Comparison of ENCODE assay signal across 3 cellular contexts in genomic region chr17:66492080-66492479, GRCh38.
TF ChIP-seq lines count a peak whose summit lies in the region.

No MANE protein-coding gene starts in this region.

TF ChIP-seq in HepG2, 621 proteins besides CTCF, POLR2A, EP300 and RAD21:
- TF ChIP-seq U2AF2 (IDR thresholded peaks at IDR 0.05; ENCODE audit: low read depth, low read length) (no peak), ELK4 (CRISPR knock-in tag; IDR thresholded peaks at IDR 0.05; ENCODE audit: borderline replicate concordance) (no peak), MAFF (IDR thresholded peaks at IDR 0.05; ENCODE audit: low read depth, low read length) (peak; percentile 54), GATAD1 (CRISPR knock-in tag; IDR thresholded peaks at IDR 0.05) (no peak), ZFYVE20 (CRISPR knock-in tag; IDR thresholded peaks at IDR 0.05; ENCODE audit: borderline replicate concordance, low read depth) (no peak), MAFK (conservative IDR thresholded peaks at IDR 0.05 in 1 of 2, IDR thresholded peaks at IDR 0.05 in 1 of 2; ENCODE audit: low read length in 2 of 2) (peak; percentile 67 to 71), GATA4 (IDR thresholded peaks at IDR 0.05; ENCODE audit: borderline replicate concordance, low read depth) (no peak), TRIM24 (CRISPR knock-in tag; IDR thresholded peaks at IDR 0.05) (no peak), ATF3 (CRISPR knock-in tag; IDR thresholded peaks at IDR 0.05) (no peak), ZNF713 (CRISPR knock-in tag; IDR thresholded peaks at IDR 0.05) (no peak), FOXO4 (CRISPR knock-in tag; conservative IDR thresholded peaks at IDR 0.05) (no peak), ZNF136 (CRISPR knock-in tag; IDR thresholded peaks at IDR 0.05; ENCODE audit: low read depth) (no peak), ATF4 (CRISPR knock-in tag; IDR thresholded peaks at IDR 0.05) (no peak)
- TF ChIP-seq, protein P1, sequence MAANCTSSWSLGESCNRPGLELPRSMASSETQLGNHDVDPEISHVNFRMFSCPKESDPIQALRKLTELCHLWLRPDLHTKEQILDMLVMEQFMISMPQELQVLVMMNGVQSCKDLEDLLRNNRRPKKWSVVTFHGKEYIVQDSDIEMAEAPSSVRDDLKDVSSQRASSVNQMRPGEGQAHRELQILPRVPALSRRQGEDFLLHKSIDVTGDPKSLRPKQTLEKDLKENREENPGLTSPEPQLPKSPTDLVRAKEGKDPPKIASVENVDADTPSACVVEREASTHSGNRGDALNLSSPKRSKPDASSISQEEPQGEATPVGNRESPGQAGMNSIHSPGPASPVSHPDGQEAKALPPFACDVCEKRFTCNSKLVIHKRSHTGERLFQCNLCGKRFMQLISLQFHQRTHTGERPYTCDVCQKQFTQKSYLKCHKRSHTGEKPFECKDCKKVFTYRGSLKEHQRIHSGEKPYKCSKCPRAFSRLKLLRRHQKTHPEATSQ (CRISPR knock-in tag; IDR thresholded peaks at IDR 0.05; ENCODE audit: borderline replicate concordance), result no peak
TF ChIP-seq in HepG2: peak in this region for 2.

TF ChIP-seq in IMR-90, 13 proteins besides CTCF, POLR2A, EP300 and RAD21:
- TF ChIP-seq RFX5 (IDR thresholded peaks at IDR 0.05; ENCODE audit: low read depth, low read length) (no peak), FOS (IDR thresholded peaks at IDR 0.05; ENCODE audit: low read depth, low read length) (no peak), BHLHE40 (IDR thresholded peaks at IDR 0.05; ENCODE audit: low read depth, low read length) (no peak), SMC3 (IDR thresholded peaks at IDR 0.05; ENCODE audit: low read depth, low read length) (no peak), CEBPB (IDR thresholded peaks at IDR 0.05; ENCODE audit: low read depth, low read length) (no peak), MAFK (IDR thresholded peaks at IDR 0.05; ENCODE audit: low read depth, low read length) (0 out of 2 replicates have a peak, but pooled peaks have one; percentile 23)

TF ChIP-seq in neural cell, 6 proteins besides CTCF, POLR2A, EP300 and RAD21:
- TF ChIP-seq SMC3 (conservative IDR thresholded peaks at IDR 0.05; ENCODE audit: poor library complexity) (no peak), REST (IDR thresholded peaks at IDR 0.05; ENCODE audit: borderline replicate concordance) (no peak), TAF1 (IDR thresholded peaks at IDR 0.05; ENCODE audit: low read depth) (no peak), POLR2AphosphoS5 (IDR thresholded peaks at IDR 0.05) (no peak)
